Comparison of ENCODE assay signal across 9 cellular contexts in the genomic region with DNA sequence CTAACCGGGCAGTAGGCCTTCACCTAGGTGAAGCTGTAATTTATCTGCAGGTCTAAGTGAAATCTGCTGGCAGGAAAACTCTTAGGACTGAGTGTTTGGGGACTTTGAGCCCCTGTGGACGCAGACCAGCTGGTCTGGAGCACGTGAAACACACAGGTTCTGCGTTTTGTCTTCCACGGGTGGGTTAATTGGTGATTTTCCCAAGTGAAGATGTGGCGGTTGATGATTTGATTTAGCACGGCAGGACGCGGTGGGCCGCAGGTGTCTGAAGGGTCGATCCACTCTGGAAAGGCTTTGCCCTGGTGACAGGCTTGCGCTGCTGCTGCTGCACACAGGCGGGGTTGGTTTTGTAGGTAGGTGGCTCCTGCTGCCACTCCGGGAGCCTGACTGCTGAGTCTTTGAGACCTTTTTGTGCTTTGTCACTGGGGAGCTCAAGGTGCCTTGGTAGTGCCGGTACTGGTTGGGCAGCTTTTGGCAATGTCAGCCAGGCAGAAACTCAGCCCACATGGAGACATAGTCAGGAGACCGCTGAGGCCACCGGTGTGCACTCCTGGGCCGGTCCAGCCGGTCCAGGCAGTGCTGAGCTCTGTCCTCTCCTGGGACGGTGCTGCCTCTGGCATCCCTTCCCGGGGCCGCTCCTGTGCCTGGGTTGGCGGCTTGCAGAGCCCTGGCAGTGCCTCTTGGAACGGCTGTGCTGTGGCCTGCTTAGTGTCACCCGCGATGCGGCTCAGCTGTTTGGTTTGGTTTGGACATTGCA. TPM values are rescaled to one million over a fixed set of nuclear protein-coding genes. Genes with fewer than 3 reads are reported as not detected.
DNase-seq lines count a peak whose midpoint lies in the region; ATAC-seq, FAIRE-seq and TF ChIP-seq lines count a peak whose summit lies in the region.
"Had no signal": no experiment of that assay in that cellular context is flagged by ENCODE, and none has a peak within 500 bp of the region (broad histone marks: within the 10 kb centered on the region; RNA-seq: fewer than 3 reads in every experiment).

No MANE protein-coding gene starts in this region.

- H3K9me3 ChIP-seq in NT2/D1 (ENCODE audit: insufficient read depth, low read length): no peaks in the 10 kb centered on the region
- H3K9me3 ChIP-seq in lung (ENCODE audit: control insufficient read depth in 2 of 2, insufficient read depth in 1 of 2, low read length in 1 of 2): no peaks in the 10 kb centered on the region

- TF ChIP-seq POLR2A in GM12892 (IDR thresholded peaks at IDR 0.05; ENCODE audit: low read depth, low read length): no peak

- no peaks in the 10 kb centered on the region for H3K36me3 Mint-ChIP-seq in chondrocyte (ENCODE audit: low read depth)

- peak overlapping the region; percentile 85 for H3K4me3 Mint-ChIP-seq in chondrocyte (ENCODE audit: unreplicated experiment)

- no peak for FAIRE-seq in GM12892 (lab: Jason Lieb, UNC)
- FAIRE-seq: TTC549 had no signal

- peaks cover 72% of the 10 kb centered on the region for H3K4me1 Mint-ChIP-seq in chondrocyte (ENCODE audit: low read depth)

- no peak for DNase-seq in NT2/D1 (ENCODE audit: low read depth, low spot score)
- no peak for DNase-seq in chondrocyte (ENCODE audit: low spot score)
- DNase-seq in lung (ENCODE audit: low spot score): peak; percentile 80
- DNase-seq in superior temporal gyrus (ENCODE audit: extremely low spot score): peak; percentile 15
- DNase-seq in GM12892 (ENCODE audit: insufficient read length): no peak
- no peak for DNase-seq in SW480 (ENCODE audit: low spot score)
- no peak for DNase-seq in NCI-H2171 (lab: John Stamatoyannopoulos, UW)
- DNase-seq: NCI-H1105 had no signal

- H3K4me1 ChIP-seq in NT2/D1 (ENCODE audit: insufficient read depth, insufficient read length) (peaks cover 33% of the 10 kb centered on the region), lung (ENCODE audit: control insufficient read depth in 2 of 2, insufficient read depth in 2 of 2, low read length in 2 of 2) (peaks cover 0 to 52% of the 10 kb centered on the region in 2 donors)

- ATAC-seq in lung (ENCODE audit: insufficient read depth, low FRiP score): no peak

- TF ChIP-seq CTCF in chondrocyte (IDR thresholded peaks at IDR 0.05): no peak
- TF ChIP-seq CTCF in lung (IDR thresholded peaks at IDR 0.05; ENCODE audit: control extremely low read depth, extremely low read depth): no peak

- no peaks in the 10 kb centered on the region for H3K27me3 Mint-ChIP-seq in chondrocyte (ENCODE audit: low read depth)

- peak overlapping the region; percentile 16 for H3K9ac ChIP-seq in NT2/D1 (ENCODE audit: insufficient read length, low read depth)

- H3K36me3 ChIP-seq in NT2/D1 (ENCODE audit: insufficient read depth, insufficient read length, low read length) (peaks cover 44% of the 10 kb centered on the region), lung (ENCODE audit: control insufficient read depth in 2 of 2, insufficient read depth in 2 of 2, low read length in 2 of 2) (peaks cover 0 to 6% of the 10 kb centered on the region in 2 donors)

- 60 to 82% methylated on average over 27 of the region's 27 CpGs for WGBS in lung, 2 donors

- no peak overlapping the region for H3K4me3 ChIP-seq in NT2/D1 (ENCODE audit: insufficient read length, low read depth)
- H3K4me3 ChIP-seq in lung: no peak overlapping the region

- H3K27ac ChIP-seq in lung (ENCODE audit: low read depth in 1 of 2, low read length in 1 of 2): peak overlapping the region; percentile 21 to 79

- no peaks in the 10 kb centered on the region for H3K9me3 Mint-ChIP-seq in chondrocyte (ENCODE audit: low read depth)

- H3K27ac Mint-ChIP-seq in chondrocyte (ENCODE audit: unreplicated experiment): peak overlapping the region; percentile 54

- H3K27me3 ChIP-seq in NT2/D1 (ENCODE audit: insufficient read depth, insufficient read length) (peaks cover 25% of the 10 kb centered on the region), lung (ENCODE audit: control insufficient read depth, insufficient read depth) (no peaks in the 10 kb centered on the region)

RNA-seq across cellular contexts. Expression of a gene that starts 2.3 kb away (rescaled TPM):
- 28.9 to 43.6 TPM (median 29.5 TPM) in 3 replicates for total RNA-seq in chondrocyte
- total RNA-seq in lung: 100 to 1,000 TPM in 1 of 2 donors, 10 to 100 TPM in 1; 94.3 to 141 TPM
- 10 to 100 TPM; 59.2 to 61.2 TPM for polyA plus RNA-seq in lung
- 1.5 TPM for polyA plus RNA-seq in GM12892 (2012; ENCODE audit: missing spikeins)

RNA-seq across cellular contexts. Expression of a gene that starts 45.6 kb away (rescaled TPM):
- total RNA-seq in chondrocyte (27.6 to 33.0 TPM (median 28.4 TPM) in 3 replicates), lung (10 to 100 TPM; 18.2 to 36.3 TPM)
- polyA plus RNA-seq in lung: 10 to 100 TPM; 31.5 to 32.9 TPM
- polyA plus RNA-seq in GM12892 (2012; ENCODE audit: missing spikeins): 11.9 TPM

Comparison
In these comparisons a context has a peak if more than half of its experiments do, and no peak if none do; other contexts are left out.
1. DNase-seq: peak in lung (single experiment) and superior temporal gyrus (single experiment); none in NT2/D1 (single experiment), chondrocyte (single experiment), GM12892 (single experiment), SW480 (single experiment) and NCI-H2171 (single experiment).